ENCODE assay signal across 8 cellular contexts in the genomic region with DNA sequence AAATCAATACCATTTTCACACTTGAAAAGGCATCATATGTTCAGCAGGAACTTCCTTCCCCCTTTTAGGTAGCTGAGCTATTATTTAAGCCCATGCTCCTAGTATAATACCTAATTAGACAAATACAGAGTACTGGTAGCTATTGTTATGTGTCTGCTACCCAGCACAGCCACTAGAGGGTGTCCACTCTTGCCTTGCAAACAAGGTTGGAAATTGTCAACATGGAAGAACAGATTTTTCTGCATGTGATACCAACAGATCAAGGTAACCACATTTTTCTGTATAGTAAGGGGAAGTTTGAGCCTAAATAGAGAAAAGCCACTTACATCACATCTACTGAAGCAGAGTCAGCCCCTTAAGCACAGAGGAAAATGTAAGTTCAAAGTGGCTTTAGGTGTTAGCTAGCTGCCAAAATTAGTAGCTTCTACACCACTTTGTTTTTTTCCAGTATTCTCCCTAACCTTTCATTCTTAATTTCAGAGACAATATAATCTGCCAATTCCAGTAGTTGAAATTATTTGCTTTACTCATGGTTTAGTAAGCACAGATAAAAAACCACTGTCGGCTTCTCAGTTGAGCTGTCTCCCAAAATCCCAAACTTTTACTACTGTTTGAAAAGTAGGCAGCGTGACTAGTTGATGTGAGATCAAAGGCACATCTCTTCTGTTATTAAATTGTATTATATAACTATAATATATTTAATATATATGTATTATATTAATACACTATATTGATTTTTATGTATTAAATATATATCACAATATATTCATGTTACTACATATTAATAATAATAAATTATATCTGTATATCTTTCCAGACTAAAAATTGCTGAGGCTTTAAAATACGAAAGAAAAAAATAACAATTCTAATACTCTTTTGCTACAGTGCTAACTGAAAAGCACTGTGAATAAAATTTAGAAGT. TPM values are rescaled to one million over a fixed set of nuclear protein-coding genes. Genes with fewer than 3 reads are reported as not detected.
DNase-seq lines count a peak whose midpoint lies in the region; ATAC-seq and TF ChIP-seq lines count a peak whose summit lies in the region.

No MANE protein-coding gene starts in this region.

- H3K36me3 ChIP-seq in ascending aorta (no peaks in the 10 kb centered on the region), hepatocyte (replicated peaks; ENCODE audit: insufficient read depth, low read depth) (no peaks in the 10 kb centered on the region)

- H3K9me3 ChIP-seq in ascending aorta, result no peaks in the 10 kb centered on the region
- H3K9me3 ChIP-seq in hepatocyte (ENCODE audit: low read depth), result no peaks in the 10 kb centered on the region

- 93% methylated on average over 3 of the region's 3 CpGs for WGBS in hepatocyte (ENCODE audit: low lambda C conversion rate, missing lambda C conversion rate)

- no peaks in the 10 kb centered on the region for H4K20me1 ChIP-seq in hepatocyte (ENCODE audit: insufficient read depth, poor library complexity, severe bottlenecking)

- DNase-seq in NCI-H2081 (lab: John Stamatoyannopoulos, UW), result peak; percentile 11 to 59
- no peak for DNase-seq in NCI-H2081 treated with DMSO at 0.1 percent for 48 hours (lab: John Stamatoyannopoulos, UW)
- peak; percentile 60 for DNase-seq in HT-29 (ENCODE audit: low spot score)
- peak; percentile 38 to 52 for DNase-seq in SHP77 (lab: John Stamatoyannopoulos, UW)
- DNase-seq in ascending aorta (ENCODE audit: low spot score in 2 of 2), result no peak
- DNase-seq in hepatocyte (ENCODE audit: low spot score), result peak; percentile 77
- peak; percentile 47 for DNase-seq in smooth muscle cell of the brain vasculature (ENCODE audit: low read depth, low spot score)

- no peak overlapping the region for H3K4me2 ChIP-seq in hepatocyte

- no peak overlapping the region for H2AFZ ChIP-seq in hepatocyte

- no peak overlapping the region for H3K27ac ChIP-seq in ascending aorta
- H3K27ac ChIP-seq in hepatocyte, result peak overlapping the region; percentile 26

- H3K4me1 ChIP-seq in ascending aorta (peaks cover 0 to 3% of the 10 kb centered on the region in 2 donors), hepatocyte (ENCODE audit: insufficient read depth) (no peaks in the 10 kb centered on the region)

- intact Hi-C loops in ascending aorta (cut with DNase I), result loop anchor here (2.0 kb wide), 2 partner anchors 72 to 358 kb away; no protein-coding TSS in a partner anchor

- peaks cover 2% of the 10 kb centered on the region for H3K79me2 ChIP-seq in hepatocyte

- H3K27me3 ChIP-seq in ascending aorta (no peaks in the 10 kb centered on the region), hepatocyte (no peaks in the 10 kb centered on the region)

- no peaks in the 10 kb centered on the region for H3K9me2 ChIP-seq in hepatocyte (replicated peaks; ENCODE audit: insufficient read depth)

- ATAC-seq in GM21576 (IDR thresholded peaks at IDR 0.05; ENCODE audit: unreplicated experiment), result peak; percentile 92

- peak; percentile 43 to 79 (median 77) for TF ChIP-seq CTCF in ascending aorta (IDR thresholded peaks at IDR 0.05)
- peak; percentile 76 for TF ChIP-seq CTCF in hepatocyte (IDR thresholded peaks at IDR 0.05; ENCODE audit: poor library complexity)

- H3K4me3 ChIP-seq in ascending aorta (no peak overlapping the region), hepatocyte (no peak overlapping the region)

RNA-seq across cellular contexts. Expression of gene EDNRA, which starts 38.2 kb away (rescaled TPM):
- not detected in 2 replicates for total RNA-seq in HT-29 (2014; rRNA removed; shearing (Covaris generic))
- total RNA-seq in ascending aorta (31.4 TPM), hepatocyte (28.1 and 35.7 TPM in 2 replicates)
- 12.8 and 19.0 TPM in 2 replicates for polyA plus RNA-seq in hepatocyte

Comparison
In these comparisons a context has a peak if more than half of its experiments do, and no peak if none do; other contexts are left out.
1. DNase-seq: peak in NCI-H2081 (2 of 2), HT-29 (single experiment), SHP77 (2 of 2), hepatocyte (single experiment) and smooth muscle cell of the brain vasculature (single experiment); none in NCI-H2081 treated with DMSO at 0.1 percent for 48 hours (single experiment) and ascending aorta (0 of 2).
2. RNA of gene EDNRA, which starts 38.2 kb away (total RNA-seq): 31.4 TPM in ascending aorta (single experiment) and 28.1 to 35.7 TPM in hepatocyte; not detected in HT-29; every median in the first group is over 10 times any median in the second.